35 cellular contexts compared by ENCODE assay signal in the genomic region with DNA sequence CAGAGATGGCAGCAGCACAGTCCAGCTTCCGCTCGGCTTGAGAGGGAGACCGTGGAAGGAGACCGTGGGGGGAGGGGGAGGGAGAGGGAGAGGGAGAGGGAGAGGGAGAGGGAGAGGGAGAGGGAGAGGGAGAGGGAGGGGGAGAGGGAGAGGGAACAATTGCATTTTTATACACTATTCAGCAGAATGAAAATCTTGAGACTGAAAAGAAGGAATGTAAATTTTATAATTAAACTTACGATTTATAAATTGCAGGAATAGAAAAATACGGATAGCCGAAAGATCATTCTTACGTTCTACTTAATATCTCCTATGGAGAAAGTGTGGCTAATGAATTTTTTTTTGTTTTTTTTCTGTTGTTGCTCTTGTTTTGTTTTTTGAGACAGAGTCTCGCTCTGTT.
"Had no signal": no experiment of that assay in that cellular context is flagged by ENCODE, and none has a peak within 500 bp of the region (broad histone marks: within the 10 kb centered on the region; RNA-seq: fewer than 3 reads in every experiment).

No MANE protein-coding gene starts in this region.

- H3K4me3 ChIP-seq: MG63 had no signal

- DNase-seq: Karpas-422, Kasumi-1, MG63, MM.1S, MV-4-11, NCI-H1048, NCI-H1092, NCI-H1092 treated with DMSO at 0.1 percent for 48 hours, NCI-H1105, NCI-H1105 treated with DMSO at 0.1 percent for 48 hours, NCI-H1417, NCI-H1417 treated with DMSO at 0.1 percent for 48 hours, NCI-H1436, NCI-H1436 treated with DMSO at 0.1 percent for 48 hours, NCI-H146, NCI-H1694, NCI-H1694 treated with DMSO at 0.1 percent for 48 hours, NCI-H187, NCI-H187 treated with DMSO at 0.1 percent for 48 hours, NCI-H1930, NCI-H2029, NCI-H2029 treated with DMSO at 0.1 percent for 48 hours, NCI-H2081, NCI-H2081 treated with DMSO at 0.1 percent for 48 hours, NCI-H2107, NCI-H2171, NCI-H2171 treated with DMSO at 0.1 percent for 48 hours, NCI-H2227 treated with DMSO at 0.1 percent for 48 hours, NCI-H226, NCI-H345, NCI-H446, NCI-H446 treated with DMSO at 0.1 percent for 48 hours, NCI-H510A, NCI-H510A treated with DMSO at 0.1 percent for 48 hours, NCI-H524 had no signal

- H3K27me3 ChIP-seq: MG63 had no signal

- H3K9me3 ChIP-seq: MG63 had no signal

- H3K36me3 ChIP-seq: MG63 had no signal
